Comparison of ENCODE assay signal across 7 cellular contexts in the genomic region with DNA sequence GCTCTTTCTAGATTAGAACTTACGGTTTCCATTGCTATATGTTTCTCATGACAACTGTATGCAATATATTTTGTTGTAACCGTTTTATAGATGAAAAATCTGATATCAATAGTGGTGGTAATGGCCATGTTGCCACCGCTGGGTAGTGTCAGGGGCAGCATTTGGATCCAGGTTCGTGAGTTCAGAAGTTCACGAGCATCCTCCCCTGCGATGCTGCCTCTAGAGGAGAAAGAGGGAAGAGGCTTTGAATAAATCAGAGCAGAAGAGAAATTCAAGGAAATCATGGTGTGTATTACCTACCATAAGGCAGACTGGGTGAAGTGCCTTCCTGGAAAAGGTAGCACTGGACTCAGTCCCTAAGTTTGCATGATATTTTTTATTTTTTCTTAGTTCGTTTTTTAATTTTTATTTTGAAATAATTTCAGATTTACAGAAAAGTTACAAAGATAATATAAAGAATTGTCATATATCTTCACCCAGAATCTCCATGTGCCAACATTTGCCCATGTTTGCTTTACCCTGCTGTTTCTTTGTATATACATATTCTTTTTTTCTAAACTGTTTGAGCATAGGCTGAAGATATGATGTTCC. TPM values are rescaled to one million over a fixed set of nuclear protein-coding genes. Genes with fewer than 3 reads are reported as not detected.
DNase-seq lines count a peak whose midpoint lies in the region; ATAC-seq and TF ChIP-seq lines count a peak whose summit lies in the region.

No MANE protein-coding gene starts in this region.

- ATAC-seq in effector memory CD8-positive, alpha-beta T cell (replicated peaks) = peak; percentile 46
- no peak for ATAC-seq in HG02571 (IDR thresholded peaks at IDR 0.05; ENCODE audit: unreplicated experiment)
- ATAC-seq in GM21367 (IDR thresholded peaks at IDR 0.05; ENCODE audit: unreplicated experiment) = no peak

- no peaks in the 10 kb centered on the region for H3K9me3 Mint-ChIP-seq in effector memory CD8-positive, alpha-beta T cell
- H3K9me3 Mint-ChIP-seq in neural crest cell = no peaks in the 10 kb centered on the region

- no peaks in the 10 kb centered on the region for H3K36me3 Mint-ChIP-seq in effector memory CD8-positive, alpha-beta T cell (ENCODE audit: insufficient read depth)
- no peaks in the 10 kb centered on the region for H3K36me3 Mint-ChIP-seq in neural crest cell (ENCODE audit: low read depth)

- TF ChIP-seq CTCF in neural crest cell (conservative IDR thresholded peaks at IDR 0.05) = peak; percentile 78

- no peak overlapping the region for H3K4me3 Mint-ChIP-seq in effector memory CD8-positive, alpha-beta T cell
- H3K4me3 Mint-ChIP-seq in neural crest cell = peak overlapping the region; percentile 83

- peak overlapping the region in 1 of 2 donors; percentile 51 for H3K27ac Mint-ChIP-seq in effector memory CD8-positive, alpha-beta T cell
- H3K27ac Mint-ChIP-seq in neural crest cell (ENCODE audit: unreplicated experiment) = no peak overlapping the region

- in situ Hi-C loops in KBM-7 (cut with MboI; ENCODE audit: low pct_unique_long_range_greater_than_20kb, low sequenced_read_pairs) = no loop called here

- H3K27me3 Mint-ChIP-seq in effector memory CD8-positive, alpha-beta T cell = peaks cover 71 to 81% of the 10 kb centered on the region in 2 donors
- H3K27me3 Mint-ChIP-seq in neural crest cell (ENCODE audit: low read depth) = peaks cover 78% of the 10 kb centered on the region

- peak; percentile 36 for DNase-seq in ELF-1 (ENCODE audit: low read depth, low spot score)
- DNase-seq in KBM-7 = peak; percentile 63
- peak; percentile 78 for DNase-seq in RKO (ENCODE audit: low spot score)
- DNase-seq in effector memory CD8-positive, alpha-beta T cell = no peak
- DNase-seq in neural crest cell (ENCODE audit: low read depth, low spot score) = peak; percentile 38

- peaks cover 2 to 9% of the 10 kb centered on the region in 2 donors for H3K4me1 Mint-ChIP-seq in effector memory CD8-positive, alpha-beta T cell (ENCODE audit: low read depth in 2 of 2)
- H3K4me1 Mint-ChIP-seq in neural crest cell = peaks cover 20% of the 10 kb centered on the region

RNA-seq across cellular contexts. Expression of gene ZBTB7C, which starts 3.3 kb away (rescaled TPM):
- total RNA-seq in neural crest cell = 0.45 and 0.61 TPM in 2 replicates

Comparison
In these comparisons a context has a peak if more than half of its experiments do, and no peak if none do; other contexts are left out.
1. DNase-seq: peak in ELF-1 (single experiment), KBM-7 (single experiment), RKO (single experiment) and neural crest cell (single experiment); none in effector memory CD8-positive, alpha-beta T cell (0 of 3).